Comparison of ENCODE assay signal across 23 cellular contexts in the genomic region with DNA sequence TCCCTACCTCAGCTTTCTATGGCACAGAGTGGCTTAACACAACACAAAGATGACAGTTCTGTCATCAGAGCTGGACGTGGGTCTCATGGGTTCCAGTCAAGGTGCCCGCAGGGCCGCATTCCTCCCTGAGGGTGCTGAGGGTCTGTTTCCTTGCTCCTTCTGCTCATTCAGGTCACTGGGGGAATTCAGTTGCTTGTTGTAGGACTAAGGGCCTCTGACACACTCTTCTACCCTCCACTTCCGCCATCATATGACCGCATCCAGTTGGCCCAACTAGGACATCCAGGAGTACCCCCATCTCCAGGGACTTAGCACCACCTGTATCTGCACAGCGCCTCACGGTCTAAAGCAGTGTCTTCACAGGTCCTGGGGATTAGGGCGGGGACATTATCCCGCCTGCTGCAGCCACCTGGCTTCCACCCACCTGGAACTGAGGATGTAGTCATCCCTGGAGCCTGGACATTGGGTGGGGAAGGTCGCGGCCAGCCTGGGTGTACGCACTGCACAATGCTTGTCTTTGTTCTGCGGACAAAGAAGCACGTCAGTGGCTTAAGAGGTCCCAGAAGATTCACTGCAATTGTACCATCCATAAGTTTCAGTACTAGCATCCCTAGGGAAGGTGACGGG.
DNase-seq lines count a peak whose midpoint lies in the region; ATAC-seq and TF ChIP-seq lines count a peak whose summit lies in the region.
"Had no signal": no experiment of that assay in that cellular context is flagged by ENCODE, and none has a peak within 500 bp of the region (broad histone marks: within the 10 kb centered on the region; RNA-seq: fewer than 3 reads in every experiment).

No MANE protein-coding gene starts in this region.

- peak overlapping the region; percentile 21 for H3K14ac ChIP-seq in neuronal stem cell (ENCODE audit: low read length)

- intact Hi-C loops in esophagus muscularis mucosa (cut with DNase I) = no loop called here

- H3K27me3 Mint-ChIP-seq in T-helper 17 cell = peaks cover 58% of the 10 kb centered on the region

- no peak overlapping the region for H2BK12ac ChIP-seq in neuronal stem cell (ENCODE audit: low read length)

- H3K27ac ChIP-seq in esophagus muscularis mucosa (replicated peaks in 1 of 4) = no peak overlapping the region
- no peak overlapping the region for H3K27ac ChIP-seq in neuronal stem cell (replicated peaks; ENCODE audit: low read length)
- H3K27ac ChIP-seq: C4-2B, GM23248, Peyer's patch had no signal

- ATAC-seq in T-helper 17 cell (no peak), HG03025 (IDR thresholded peaks at IDR 0.05; ENCODE audit: low FRiP score, unreplicated experiment) (no peak)
- ATAC-seq: CD8-positive, alpha-beta T cell had no signal

- H3K27ac Mint-ChIP-seq in T-helper 17 cell = peak overlapping the region; percentile 68
- H3K27ac Mint-ChIP-seq: B cell; CD8-positive, alpha-beta T cell; H9 had no signal

- H3K36me3 ChIP-seq in esophagus muscularis mucosa (no peaks in the 10 kb centered on the region), neuronal stem cell (replicated peaks in 1 of 2; ENCODE audit: control insufficient read depth in 2 of 2, insufficient read depth in 2 of 2, low read length in 2 of 2) (no peaks in the 10 kb centered on the region)
- H3K36me3 ChIP-seq: MG63, Peyer's patch had no signal

- no peak overlapping the region for H2BK15ac ChIP-seq in neuronal stem cell (ENCODE audit: low read length)

- TF ChIP-seq EP300 in esophagus muscularis mucosa (IDR thresholded peaks at IDR 0.05) = no peak

- H4K8ac ChIP-seq in neuronal stem cell (ENCODE audit: low read depth, low read length) = no peak overlapping the region

- no peak overlapping the region for H3K4ac ChIP-seq in neuronal stem cell (ENCODE audit: low read length)

- H3K4me1 Mint-ChIP-seq in T-helper 17 cell = peaks cover 2% of the 10 kb centered on the region
- H3K4me1 Mint-ChIP-seq: B cell had no signal

- H2BK120ac ChIP-seq in neuronal stem cell (ENCODE audit: low read depth, low read length) = no peak overlapping the region

- WGBS in esophagus muscularis mucosa = 87% methylated on average over 10 of the region's 15 CpGs
- no CpG with 5 or more reads among the region's 15 CpGs for WGBS in neuronal stem cell (ENCODE audit: extremely low coverage in 2 of 2, insufficient read length in 2 of 2, insufficient replicate concordance in 1 of 2), 2 donors

- H3K9me3 ChIP-seq in T-helper 17 cell (ENCODE audit: control insufficient read depth, low read length, poor library complexity, severe bottlenecking) = no peaks in the 10 kb centered on the region
- H3K9me3 ChIP-seq in esophagus muscularis mucosa = no peaks in the 10 kb centered on the region
- H3K9me3 ChIP-seq in neuronal stem cell (replicated peaks in 1 of 2; ENCODE audit: control insufficient read depth in 2 of 2, insufficient read depth in 1 of 2, low read depth in 1 of 2, low read length in 2 of 2) = no peaks in the 10 kb centered on the region
- H3K9me3 ChIP-seq: MG63, Peyer's patch had no signal

- H3K27me3 ChIP-seq in esophagus muscularis mucosa (peaks cover 0 to 7% (median 0%) of the 10 kb centered on the region in 4 donors), neuronal stem cell (ENCODE audit: control insufficient read depth in 3 of 3, insufficient read depth in 3 of 3, low read depth in 1 of 3, low read length in 3 of 3) (no peaks in the 10 kb centered on the region)
- H3K27me3 ChIP-seq: MG63, Peyer's patch had no signal

- no peak for DNase-seq in T-helper 17 cell
- DNase-seq in esophagus muscularis mucosa (ENCODE audit: extremely low spot score) = peak; percentile 81
- no peak for DNase-seq in neuronal stem cell (ENCODE audit: low spot score)
- no peak for DNase-seq in effector CD4-positive, alpha-beta T cell
- no peak for DNase-seq in NCI-H524 (lab: John Stamatoyannopoulos, UW)
- DNase-seq in DMS79 (lab: John Stamatoyannopoulos, UW) = no peak
- DNase-seq: Calu3, GM23248, H9, IMR-90, KG1, MG63, NCI-H1105 treated with DMSO at 0.1 percent for 48 hours, NCI-H146, NCI-H2029, NCI-H446, OCI-M1, Peyer's patch, SHP77 treated with DMSO at 0.1 percent for 48 hours had no signal

- H3K4me3 Mint-ChIP-seq in T-helper 17 cell = no peak overlapping the region
- H3K4me3 Mint-ChIP-seq: B cell; CD8-positive, alpha-beta T cell; H9 had no signal

- TF ChIP-seq CTCF in esophagus muscularis mucosa (IDR thresholded peaks at IDR 0.05) = no peak

- no peak overlapping the region for H3K23ac ChIP-seq in neuronal stem cell (ENCODE audit: low read depth, low read length, poor library complexity)

- H2BK5ac ChIP-seq in neuronal stem cell (ENCODE audit: low read length) = no peak overlapping the region

- H3K18ac ChIP-seq in neuronal stem cell (ENCODE audit: low read length) = no peak overlapping the region

- no peak overlapping the region for H3K4me2 ChIP-seq in neuronal stem cell (ENCODE audit: insufficient read depth, low read length, poor library complexity, severe bottlenecking)

- no peak for TF ChIP-seq POLR2A in esophagus muscularis mucosa (IDR thresholded peaks at IDR 0.05; ENCODE audit: low read depth)

- H3K4me3 ChIP-seq in esophagus muscularis mucosa (no peak overlapping the region), neuronal stem cell (ENCODE audit: low read length in 2 of 2) (no peak overlapping the region)
- H3K4me3 ChIP-seq: GM23248, MG63, Peyer's patch had no signal

- no peaks in the 10 kb centered on the region for H3K79me1 ChIP-seq in neuronal stem cell (ENCODE audit: low read depth, low read length)

- H3K9ac ChIP-seq in neuronal stem cell (ENCODE audit: low read depth, low read length, poor library complexity) = no peak overlapping the region
- H3K9ac ChIP-seq: GM23248 had no signal

- H4K91ac ChIP-seq in neuronal stem cell (ENCODE audit: low read depth, low read length, poor library complexity) = no peak overlapping the region

- H3K36me3 Mint-ChIP-seq in T-helper 17 cell (ENCODE audit: low read depth) = peaks cover 2% of the 10 kb centered on the region
- H3K36me3 Mint-ChIP-seq: CD8-positive, alpha-beta T cell had no signal

- H3K4me1 ChIP-seq in esophagus muscularis mucosa (no peaks in the 10 kb centered on the region), neuronal stem cell (ENCODE audit: control insufficient read depth in 2 of 2, insufficient read depth in 1 of 2, low read depth in 1 of 2, low read length in 2 of 2) (no peaks in the 10 kb centered on the region)
- H3K4me1 ChIP-seq: Peyer's patch had no signal

- H2AK5ac ChIP-seq in neuronal stem cell (ENCODE audit: low read depth, low read length) = peak overlapping the region; percentile 11

- H2AFZ ChIP-seq in neuronal stem cell (ENCODE audit: low read length) = no peak overlapping the region
- H2AFZ ChIP-seq: GM23248 had no signal
